In genomic region chr3:117722856-117723255, GRCh38 we compare ENCODE assay signal across 19 cellular contexts.
A peak's percentile ranks its signal among the peaks of the same experiment; 100 is the strongest.
DNase-seq lines count a peak whose midpoint lies in the region; ATAC-seq and TF ChIP-seq lines count a peak whose summit lies in the region.
"Had no signal": no experiment of that assay in that cellular context is flagged by ENCODE, and none has a peak within 500 bp of the region (broad histone marks: within the 10 kb centered on the region; RNA-seq: fewer than 3 reads in every experiment).

No MANE protein-coding gene starts in this region.

- POLR2A ChIA-PET in activated B cell treated with CpG ODN at 0.5 μM for 24 hours (lab: Charles Lee) = no interaction called here

- TF ChIP-seq POLR2A in uterus (IDR thresholded peaks at IDR 0.05) = no peak

- no peaks in the 10 kb centered on the region for H3K9me3 ChIP-seq in BLaER1 treated with 17β-estradiol and CSF1 and Interleukin-3, amounts not matched to agents 10 nM and 100 nM (replicated peaks in 1 of 11)
- no peaks in the 10 kb centered on the region for H3K9me3 ChIP-seq in uterus
- H3K9me3 ChIP-seq: mucosa of descending colon, thoracic aorta had no signal

- peak overlapping the region in 7 of 11 experiments; percentile 27 to 83 (median 59); a peak in 12 of 22 replicates for H3K27ac ChIP-seq in BLaER1 treated with 17β-estradiol and CSF1 and Interleukin-3, amounts not matched to agents 10 nM and 100 nM
- H3K27ac ChIP-seq in uterus = no peak overlapping the region
- H3K27ac ChIP-seq: parathyroid adenoma, thoracic aorta had no signal

- TF ChIP-seq CTCF in activated B cell treated with CpG ODN at 0.5 μM for 24 hours (IDR thresholded peaks at IDR 0.05) (no peak), uterus (IDR thresholded peaks at IDR 0.05) (no peak)

- peaks cover 11% of the 10 kb centered on the region for H3K4me1 Mint-ChIP-seq in activated B cell treated with CpG ODN at 0.5 μM for 24 hours

- CTCF ChIA-PET in activated B cell treated with CpG ODN at 0.5 μM for 24 hours (lab: Charles Lee) = no interaction called here

- no peaks in the 10 kb centered on the region for H3K36me3 Mint-ChIP-seq in activated B cell treated with CpG ODN at 0.5 μM for 24 hours (ENCODE audit: low read depth)
- H3K36me3 Mint-ChIP-seq: IgD-negative memory B cell had no signal

- H3K4me3 Mint-ChIP-seq in activated B cell treated with CpG ODN at 0.5 μM for 24 hours = no peak overlapping the region
- H3K4me3 Mint-ChIP-seq: activated naive CD4-positive, alpha-beta T cell treated with anti-CD3 and anti-CD28 coated beads for 36 hours; HFFc6 had no signal

- no peaks in the 10 kb centered on the region for H3K36me3 ChIP-seq in BLaER1 treated with 17β-estradiol and CSF1 and Interleukin-3, amounts not matched to agents 10 nM and 100 nM
- no peaks in the 10 kb centered on the region for H3K36me3 ChIP-seq in uterus
- H3K36me3 ChIP-seq: thoracic aorta had no signal

- ATAC-seq in GM18909 (IDR thresholded peaks at IDR 0.05; ENCODE audit: poor library complexity, unreplicated experiment) (peak; percentile 74), HG03521 (IDR thresholded peaks at IDR 0.05; ENCODE audit: unreplicated experiment) (peak; percentile 45), activated B cell treated with CpG ODN at 0.5 μM for 24 hours (ENCODE audit: low read depth) (peak; percentile 67)
- ATAC-seq: mucosa of descending colon had no signal

- H3K4me3 ChIP-seq in BLaER1 treated with 17β-estradiol and CSF1 and Interleukin-3, amounts not matched to agents 10 nM and 100 nM = no peak overlapping the region
- H3K4me3 ChIP-seq in uterus = no peak overlapping the region
- H3K4me3 ChIP-seq: mucosa of descending colon, thoracic aorta had no signal

- no peaks in the 10 kb centered on the region for H3K27me3 ChIP-seq in BLaER1 treated with 17β-estradiol and CSF1 and Interleukin-3, amounts not matched to agents 10 nM and 100 nM
- H3K27me3 ChIP-seq in uterus = no peaks in the 10 kb centered on the region

- peaks cover 0 to 48% (median 20%) of the 10 kb centered on the region in 10 experiments; a peak in 14 of 20 replicates for H3K4me1 ChIP-seq in BLaER1 treated with 17β-estradiol and CSF1 and Interleukin-3, amounts not matched to agents 10 nM and 100 nM
- no peaks in the 10 kb centered on the region for H3K4me1 ChIP-seq in uterus
- H3K4me1 ChIP-seq: parathyroid adenoma had no signal

- H3K27me3 Mint-ChIP-seq in activated B cell treated with CpG ODN at 0.5 μM for 24 hours = no peaks in the 10 kb centered on the region

- no peak overlapping the region for H3K27ac Mint-ChIP-seq in activated B cell treated with CpG ODN at 0.5 μM for 24 hours
- H3K27ac Mint-ChIP-seq: activated naive CD4-positive, alpha-beta T cell treated with anti-CD3 and anti-CD28 coated beads for 36 hours; HFFc6 had no signal

- peak overlapping the region in 2 of 11 experiments; percentile 53 to 63; a peak in 2 of 22 replicates for H3K9ac ChIP-seq in BLaER1 treated with 17β-estradiol and CSF1 and Interleukin-3, amounts not matched to agents 10 nM and 100 nM
- H3K9ac ChIP-seq: parathyroid adenoma had no signal

- DNase-seq in activated B cell treated with CpG ODN at 0.5 μM for 24 hours (no peak), T-helper 1 cell (no peak), NCI-H128 (lab: John Stamatoyannopoulos, UW; ENCODE audit: unreplicated experiment) (no peak), posterior vena cava (ENCODE audit: low spot score) (no peak), uterus (no peak)
- DNase-seq: ACHN; activated naive CD4-positive, alpha-beta T cell treated with anti-CD3 and anti-CD28 coated beads for 36 hours; foreskin fibroblast; HFFc6; mucosa of descending colon; NCI-H1436 treated with DMSO at 0.1 percent for 48 hours; NCI-H526; stimulated activated CD4-positive, alpha-beta T cell treated with anti-CD3 and anti-CD28 coated beads, Interleukin-15, amount 100 ng/mL, for 24 hours had no signal

- H4K20me1 ChIP-seq in BLaER1 treated with 17β-estradiol and CSF1 and Interleukin-3, amounts not matched to agents 10 nM and 100 nM = no peaks in the 10 kb centered on the region

- peak overlapping the region in 8 of 11 experiments; percentile 16 to 79 (median 50); a peak in 13 of 22 replicates for H3K4me2 ChIP-seq in BLaER1 treated with 17β-estradiol and CSF1 and Interleukin-3, amounts not matched to agents 10 nM and 100 nM

- no peaks in the 10 kb centered on the region for H3K9me3 Mint-ChIP-seq in activated B cell treated with CpG ODN at 0.5 μM for 24 hours
- H3K9me3 Mint-ChIP-seq: activated naive CD4-positive, alpha-beta T cell treated with anti-CD3 and anti-CD28 coated beads for 36 hours; HFFc6; IgD-negative memory B cell had no signal

- intact Hi-C loops in activated B cell treated with CpG ODN at 0.5 μM for 24 hours (cut with micrococcal nuclease) = no loop called here
- intact Hi-C loops in posterior vena cava (cut with DNase I) = loop anchor here in 1 of 2 donors (10.0 kb wide), 1 partner anchor 708 kb away; no protein-coding TSS in a partner anchor
- intact Hi-C loops in uterus (cut with DNase I; ENCODE audit: low total_unique reads) = no loop called here

Comparison
In these comparisons a context has a peak if more than half of its experiments do, and no peak if none do; other contexts are left out.
1. H3K27ac ChIP-seq: peak in BLaER1 treated with 17β-estradiol and CSF1 and Interleukin-3, amounts not matched to agents 10 nM and 100 nM (7 of 11); none in uterus (0 of 2).
2. Peak in every context shown above with its lines, with median percentiles within 50 percentile points of each other: ATAC-seq.